ENCODE assay signal across 8 cellular contexts in the genomic region with DNA sequence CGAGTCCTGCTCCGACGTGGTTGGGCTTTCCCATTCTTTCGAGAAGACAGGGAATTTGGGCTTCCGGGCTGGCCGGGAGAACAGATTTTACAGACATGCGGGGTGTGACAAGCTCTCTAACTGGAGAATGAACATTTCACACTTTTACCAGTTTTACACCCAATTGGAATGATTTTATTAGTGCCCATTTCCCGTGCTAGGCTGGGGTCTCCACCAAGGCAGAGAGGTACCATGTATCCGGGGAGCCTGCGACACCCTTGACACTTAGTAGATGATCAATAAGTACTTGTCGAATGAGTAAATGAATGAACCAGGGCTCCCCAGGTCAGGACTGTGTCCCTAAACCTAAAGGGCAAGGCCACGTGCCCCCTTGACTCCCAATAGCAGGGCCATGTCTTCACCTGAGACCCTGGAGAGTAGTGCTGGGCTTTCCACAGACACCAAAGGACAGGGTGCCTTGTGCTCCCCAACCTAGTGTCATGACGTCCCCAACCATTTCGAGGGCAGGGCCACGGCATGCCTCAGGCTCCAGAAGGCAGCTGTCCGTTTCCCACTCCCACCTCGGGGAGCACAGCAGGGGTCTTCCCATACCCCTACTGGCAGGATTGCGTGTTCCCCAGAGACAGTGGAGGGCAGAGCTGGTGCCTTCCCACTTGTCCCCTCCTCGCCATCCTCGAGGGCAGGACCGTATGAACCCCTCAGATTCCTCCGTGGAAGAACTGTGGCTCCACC. TPM values are rescaled to one million over a fixed set of nuclear protein-coding genes. Genes with fewer than 3 reads are reported as not detected.
DNase-seq lines count a peak whose midpoint lies in the region; TF ChIP-seq lines count a peak whose summit lies in the region.

No MANE protein-coding gene starts in this region.

- peaks cover 0 to 1% (median 0%) of the 10 kb centered on the region in 7 donors for H3K9me3 Mint-ChIP-seq in CD14-positive monocyte
- H3K9me3 Mint-ChIP-seq in activated T-helper 2 cell treated with anti-CD3 and anti-CD28 coated beads, Interferon-gamma antibody, Interleukin-2, Interleukin-4, amounts not matched to agents 10 μg/mL and 5 μg/mL and 100 μg/mL, durations not matched to agents 14 hours and 24 hours and 36 hours, result no peaks in the 10 kb centered on the region

- peaks cover 39% of the 10 kb centered on the region for H3K36me3 ChIP-seq in HUES6 (ENCODE audit: control insufficient read depth, insufficient read depth, low read length)
- H3K36me3 ChIP-seq in left ventricle myocardium inferior, result peaks cover 45% of the 10 kb centered on the region

- no peaks in the 10 kb centered on the region for H3K27me3 Mint-ChIP-seq in CD14-positive monocyte (ENCODE audit: low read depth in 3 of 3)
- H3K27me3 Mint-ChIP-seq in activated T-helper 2 cell treated with anti-CD3 and anti-CD28 coated beads, Interferon-gamma antibody, Interleukin-2, Interleukin-4, amounts not matched to agents 10 μg/mL and 5 μg/mL and 100 μg/mL, durations not matched to agents 14 hours and 24 hours and 36 hours (ENCODE audit: low read depth), result no peaks in the 10 kb centered on the region

- peak overlapping the region; percentile 39; the same call in 1 of the 2 replicates for H3K27ac ChIP-seq in HUES6 (ENCODE audit: low read depth, low read length)
- H3K27ac ChIP-seq in left ventricle myocardium inferior (replicated peaks), result peak overlapping the region; percentile 98

- H3K4me3 ChIP-seq in HUES6 (ENCODE audit: low read depth, low read length), result peak overlapping the region; percentile 84
- peak overlapping the region; percentile 91 for H3K4me3 ChIP-seq in left ventricle myocardium inferior
- H3K4me3 ChIP-seq in skeletal muscle cell (ENCODE audit: low read depth, low read length), result peak overlapping the region; percentile 76

- H3K4me1 ChIP-seq in HUES6 (ENCODE audit: control insufficient read depth, insufficient read depth, low read length), result peaks cover 25% of the 10 kb centered on the region
- peaks cover 71% of the 10 kb centered on the region for H3K4me1 ChIP-seq in left ventricle myocardium inferior

- H3K9ac ChIP-seq in HUES6 (ENCODE audit: low read length), result peak overlapping the region; percentile 89

- peak overlapping the region; percentile 95 to 99 for H3K4me3 Mint-ChIP-seq in CD14-positive monocyte
- peak overlapping the region; percentile 85 for H3K4me3 Mint-ChIP-seq in activated T-helper 2 cell treated with anti-CD3 and anti-CD28 coated beads, Interferon-gamma antibody, Interleukin-2, Interleukin-4, amounts not matched to agents 10 μg/mL and 5 μg/mL and 100 μg/mL, durations not matched to agents 14 hours and 24 hours and 36 hours (ENCODE audit: low read depth)

- H3K27me3 ChIP-seq in HUES6 (ENCODE audit: control insufficient read depth, insufficient read depth, low read length) (no peaks in the 10 kb centered on the region; the same call in 1 of the 2 replicates), left ventricle myocardium inferior (ENCODE audit: low read depth) (no peaks in the 10 kb centered on the region)

- no peak for DNase-seq in CD14-positive monocyte (ENCODE audit: low spot score)
- peak; percentile 26 for DNase-seq in activated T-helper 2 cell treated with anti-CD3 and anti-CD28 coated beads, Interferon-gamma antibody, Interleukin-2, Interleukin-4, amounts not matched to agents 10 μg/mL and 5 μg/mL and 100 μg/mL, durations not matched to agents 14 hours and 24 hours and 36 hours (ENCODE audit: low spot score)
- no peak for DNase-seq in left ventricle myocardium inferior
- DNase-seq in skeletal muscle cell (ENCODE audit: low read depth), result no peak
- DNase-seq in iPS-NIHi7 (ENCODE audit: extremely low spot score), result no peak
- no peak for DNase-seq in NCI-H2196 (lab: John Stamatoyannopoulos, UW; ENCODE audit: unreplicated experiment)
- no peak for DNase-seq in NCI-H774 (lab: John Stamatoyannopoulos, UW)

- H3K27ac Mint-ChIP-seq in CD14-positive monocyte, result peak overlapping the region; percentile 97 to 100 (median 99)
- H3K27ac Mint-ChIP-seq in activated T-helper 2 cell treated with anti-CD3 and anti-CD28 coated beads, Interferon-gamma antibody, Interleukin-2, Interleukin-4, amounts not matched to agents 10 μg/mL and 5 μg/mL and 100 μg/mL, durations not matched to agents 14 hours and 24 hours and 36 hours, result peak overlapping the region; percentile 98

- peaks cover 71% of the 10 kb centered on the region for H3K4me1 Mint-ChIP-seq in CD14-positive monocyte
- H3K4me1 Mint-ChIP-seq in activated T-helper 2 cell treated with anti-CD3 and anti-CD28 coated beads, Interferon-gamma antibody, Interleukin-2, Interleukin-4, amounts not matched to agents 10 μg/mL and 5 μg/mL and 100 μg/mL, durations not matched to agents 14 hours and 24 hours and 36 hours (ENCODE audit: low read depth), result peaks cover 46% of the 10 kb centered on the region

- H3K36me3 Mint-ChIP-seq in CD14-positive monocyte, result peaks cover 51 to 60% of the 10 kb centered on the region in 2 donors
- H3K36me3 Mint-ChIP-seq in activated T-helper 2 cell treated with anti-CD3 and anti-CD28 coated beads, Interferon-gamma antibody, Interleukin-2, Interleukin-4, amounts not matched to agents 10 μg/mL and 5 μg/mL and 100 μg/mL, durations not matched to agents 14 hours and 24 hours and 36 hours (ENCODE audit: low read depth), result peaks cover 50% of the 10 kb centered on the region

- TF ChIP-seq CTCF in CD14-positive monocyte (IDR thresholded peaks at IDR 0.05) (no peak), left ventricle myocardium inferior (IDR thresholded peaks at IDR 0.05; ENCODE audit: borderline replicate concordance) (no peak)

- intact Hi-C loops in CD14-positive monocyte (cut with micrococcal nuclease), result loop anchor here (1.0 to 10.0 kb wide), 4 partner anchors 27 to 207 kb away; partner anchors contain the start of genes OXSR1 (in 2 of the 2) and XYLB (in 1 of the 2)
- intact Hi-C loops in activated T-helper 2 cell treated with anti-CD3 and anti-CD28 coated beads, Interferon-gamma antibody, Interleukin-2, Interleukin-4, amounts not matched to agents 10 μg/mL and 5 μg/mL and 100 μg/mL, durations not matched to agents 14 hours and 24 hours and 36 hours (cut with micrococcal nuclease), result loop anchor here (1.0 to 5.0 kb wide), 10 partner anchors 15 to 1145 kb away; partner anchors contain the start of genes EPM2AIP1, MLH1, OXSR1 and XYLB
- intact Hi-C loops in left ventricle myocardium inferior (cut with micrococcal nuclease), result no loop called here

- H3K9me3 ChIP-seq in HUES6 (ENCODE audit: control insufficient read depth, insufficient read depth, low read depth, low read length) (no peaks in the 10 kb centered on the region), left ventricle myocardium inferior (replicated peaks) (no peaks in the 10 kb centered on the region)

RNA-seq across cellular contexts. Expression of gene MYD88, which starts 0.7 kb away (rescaled TPM):
- polyA plus RNA-seq in CD14-positive monocyte, result 100 to 1,000 TPM; 398 to 427 TPM
- 36.5 and 46.5 TPM in 2 replicates for total RNA-seq in activated T-helper 2 cell treated with anti-CD3 and anti-CD28 coated beads, Interferon-gamma antibody, Interleukin-2, Interleukin-4, amounts not matched to agents 10 μg/mL and 5 μg/mL and 100 μg/mL, durations not matched to agents 14 hours and 24 hours and 36 hours
- total RNA-seq in left ventricle myocardium inferior, result 6.9 TPM

RNA-seq across cellular contexts. Expression of gene ACAA1, which starts 0.9 kb away (rescaled TPM):
- 100 to 1,000 TPM; 123 to 133 TPM for polyA plus RNA-seq in CD14-positive monocyte
- 68.6 and 69.5 TPM in 2 replicates for total RNA-seq in activated T-helper 2 cell treated with anti-CD3 and anti-CD28 coated beads, Interferon-gamma antibody, Interleukin-2, Interleukin-4, amounts not matched to agents 10 μg/mL and 5 μg/mL and 100 μg/mL, durations not matched to agents 14 hours and 24 hours and 36 hours
- 120 TPM for total RNA-seq in left ventricle myocardium inferior

RNA-seq across cellular contexts. Expression of gene OXSR1, which starts 27.6 kb away (rescaled TPM):
- polyA plus RNA-seq in CD14-positive monocyte, result 10 to 100 TPM in 1 of 2 donors, 1 to 10 TPM in 1; 9.4 to 12.3 TPM
- total RNA-seq in activated T-helper 2 cell treated with anti-CD3 and anti-CD28 coated beads, Interferon-gamma antibody, Interleukin-2, Interleukin-4, amounts not matched to agents 10 μg/mL and 5 μg/mL and 100 μg/mL, durations not matched to agents 14 hours and 24 hours and 36 hours, result 62.2 and 65.8 TPM in 2 replicates
- total RNA-seq in left ventricle myocardium inferior, result 22.9 TPM
